8 cellular contexts compared by ENCODE assay signal in genomic region chrX:150692296-150692695, GRCh38. TPM values are rescaled to one million over a fixed set of nuclear protein-coding genes. Genes with fewer than 3 reads are reported as not detected.
DNase-seq lines count a peak whose midpoint lies in the region; ATAC-seq and TF ChIP-seq lines count a peak whose summit lies in the region.

No MANE protein-coding gene starts in this region.

- BruUV-seq in mammary epithelial cell (replicated peaks; lab: Mats Ljungman, UMichigan) = no TSS peak

- peak in 1 of 2 donors; percentile 1 for ATAC-seq in naive thymus-derived CD8-positive, alpha-beta T cell
- no peak for ATAC-seq in HG02798 (IDR thresholded peaks at IDR 0.05; ENCODE audit: poor library complexity, unreplicated experiment)

- peak overlapping the region; percentile 68 for H3K27ac ChIP-seq in CD4-positive, alpha-beta memory T cell (ENCODE audit: low read depth, low read length)
- peak overlapping the region; percentile 53 for H3K27ac ChIP-seq in mammary epithelial cell (ENCODE audit: insufficient read depth, low read depth, low read length)

- intact Hi-C loops in CD4-positive, alpha-beta memory T cell (cut with micrococcal nuclease) = loop anchor here (2.0 to 5.0 kb wide), 2 partner anchors 123 to 330 kb away; partner anchors contain the start of genes MAMLD1 and MTM1
- intact Hi-C loops in mammary epithelial cell (cut with micrococcal nuclease) (loop anchor here (10.0 kb wide), 1 partner anchor 117 kb away; no protein-coding TSS in a partner anchor), posterior vena cava (cut with DNase I) (loop anchor here in 1 of 2 donors (10.0 kb wide), 1 partner anchor 737 kb away; no protein-coding TSS in a partner anchor)

- WGBS in mammary epithelial cell (ENCODE audit: low coverage, missing lambda C conversion rate) = 70% methylated on average over 5 of the region's 5 CpGs

- H3K4me3 Mint-ChIP-seq in CD4-positive, alpha-beta memory T cell = peak overlapping the region; percentile 85 to 95 (median 90)
- H3K4me3 Mint-ChIP-seq in naive thymus-derived CD8-positive, alpha-beta T cell = peak overlapping the region; percentile 68 to 94 (median 88)

- H3K4me1 ChIP-seq in CD4-positive, alpha-beta memory T cell (ENCODE audit: insufficient read depth, low read length) = peaks cover 77% of the 10 kb centered on the region
- H3K4me1 ChIP-seq in mammary epithelial cell (ENCODE audit: insufficient read depth, low read length) = peaks cover 34% of the 10 kb centered on the region

- H3K36me3 Mint-ChIP-seq in CD4-positive, alpha-beta memory T cell = peaks cover 0 to 9% of the 10 kb centered on the region in 2 donors
- no peaks in the 10 kb centered on the region for H3K36me3 Mint-ChIP-seq in naive thymus-derived CD8-positive, alpha-beta T cell

- no peaks in the 10 kb centered on the region for H3K9me3 Mint-ChIP-seq in CD4-positive, alpha-beta memory T cell
- no peaks in the 10 kb centered on the region for H3K9me3 Mint-ChIP-seq in naive thymus-derived CD8-positive, alpha-beta T cell

- H2AFZ ChIP-seq in mammary epithelial cell (ENCODE audit: low read depth, low read length) = no peak overlapping the region

- peak overlapping the region; percentile 41 to 47 for H3K4me3 ChIP-seq in CD4-positive, alpha-beta memory T cell (ENCODE audit: low read length in 2 of 2)
- H3K4me3 ChIP-seq in NB4 (ENCODE audit: low read depth, low read length) (peak overlapping the region; percentile 74), mammary epithelial cell (replicated peaks in 1 of 3; ENCODE audit: insufficient read depth in 1 of 3, low read depth in 2 of 3, low read length in 3 of 3) (no peak overlapping the region)

- H3K27me3 ChIP-seq in CD4-positive, alpha-beta memory T cell (ENCODE audit: insufficient read depth, low read length) = no peaks in the 10 kb centered on the region
- no peaks in the 10 kb centered on the region for H3K27me3 ChIP-seq in mammary epithelial cell (ENCODE audit: insufficient read depth, low read length)

- no peaks in the 10 kb centered on the region for H3K9me3 ChIP-seq in CD4-positive, alpha-beta memory T cell (ENCODE audit: control insufficient read depth in 1 of 2, low read length in 2 of 2)
- H3K9me3 ChIP-seq in mammary epithelial cell (replicated peaks; ENCODE audit: insufficient read depth, low read length) = peaks cover 28% of the 10 kb centered on the region

- TF ChIP-seq POLR2A in NB4 (IDR thresholded peaks at IDR 0.05; ENCODE audit: extremely low read depth, insufficient read length) = no peak

- DNase-seq in CD4-positive, alpha-beta memory T cell = peak in 1 of 5 donors; percentile 17
- DNase-seq in NB4 (ENCODE audit: low read depth) (no peak), mammary epithelial cell (no peak), posterior vena cava (ENCODE audit: low spot score) (no peak), foreskin melanocyte (no peak), Ammon's horn (ENCODE audit: low spot score) (no peak)
- DNase-seq in naive thymus-derived CD8-positive, alpha-beta T cell = no peak

- H3K4me1 Mint-ChIP-seq in CD4-positive, alpha-beta memory T cell = peaks cover 40 to 78% (median 62%) of the 10 kb centered on the region in 4 donors
- H3K4me1 Mint-ChIP-seq in naive thymus-derived CD8-positive, alpha-beta T cell = peaks cover 21 to 76% (median 65%) of the 10 kb centered on the region in 4 donors

- H3K27ac Mint-ChIP-seq in CD4-positive, alpha-beta memory T cell = peak overlapping the region; percentile 90 to 99 (median 92)
- peak overlapping the region; percentile 84 to 96 (median 92) for H3K27ac Mint-ChIP-seq in naive thymus-derived CD8-positive, alpha-beta T cell

- H3K79me2 ChIP-seq in mammary epithelial cell (ENCODE audit: insufficient read depth, low read length) = peaks cover 22% of the 10 kb centered on the region

- H3K27me3 Mint-ChIP-seq in CD4-positive, alpha-beta memory T cell = no peaks in the 10 kb centered on the region
- no peaks in the 10 kb centered on the region for H3K27me3 Mint-ChIP-seq in naive thymus-derived CD8-positive, alpha-beta T cell

- no peak overlapping the region for H3K9ac ChIP-seq in mammary epithelial cell (ENCODE audit: insufficient read depth, low read length)

- H3K36me3 ChIP-seq in CD4-positive, alpha-beta memory T cell (ENCODE audit: insufficient read depth, low read length) = no peaks in the 10 kb centered on the region
- no peaks in the 10 kb centered on the region for H3K36me3 ChIP-seq in mammary epithelial cell (ENCODE audit: insufficient read depth, low read length)

- CTCF ChIA-PET in CD4-positive, alpha-beta memory T cell (lab: Charles Lee; ENCODE audit: partially characterized antibody) = interaction anchor here (1.2 to 3.5 kb wide), 7 partner anchors 8 to 752 kb away, joined by 3 to 27 read pairs (median 5); no protein-coding TSS in a partner anchor
- CTCF ChIA-PET in mammary epithelial cell (lab: Charles Lee; ENCODE audit: low non-redundant PET) = no interaction called here

- in situ Hi-C loops in mammary epithelial cell (cut with MboI; ENCODE audit: low sequenced_read_pairs in 2 of 2) = loop anchor here (25.0 kb wide), 1 partner anchor 730 kb away; no protein-coding TSS in a partner anchor

- POLR2A ChIA-PET in CD4-positive, alpha-beta memory T cell (lab: Charles Lee; ENCODE audit: partially characterized antibody) = interaction anchor here (0.7 to 4.0 kb wide), 18 partner anchors 8 to 1151 kb away, joined by 3 to 28 read pairs (median 6); partner anchors contain the start of genes EOLA1, MTM1 and VMA21
- POLR2A ChIA-PET in naive thymus-derived CD8-positive, alpha-beta T cell (lab: Charles Lee) = interaction anchor here (0.6 to 2.7 kb wide), 8 partner anchors 9 to 752 kb away, joined by 3 to 27 read pairs (median 8); no protein-coding TSS in a partner anchor

- no peaks in the 10 kb centered on the region for H4K20me1 ChIP-seq in mammary epithelial cell (ENCODE audit: insufficient read depth, low read length)

- no peak for TF ChIP-seq CTCF in NB4 (IDR thresholded peaks at IDR 0.05; ENCODE audit: low read depth, low read length)
- no peak for TF ChIP-seq CTCF in mammary epithelial cell (conservative IDR thresholded peaks at IDR 0.05 in 1 of 2, IDR thresholded peaks at IDR 0.05 in 1 of 2; ENCODE audit: extremely low read depth in 1 of 2, insufficient read depth in 1 of 2, low read depth in 1 of 2, low read length in 2 of 2)

- dilution Hi-C loops in mammary epithelial cell (cut with HindIII; ENCODE audit: low sequenced_read_pairs) = no loop called here

- H3K4me2 ChIP-seq in mammary epithelial cell (ENCODE audit: insufficient read depth, low read depth, low read length) = peak overlapping the region; percentile 44

RNA-seq across cellular contexts. Expression of gene MTMR1, which starts 0.9 kb away (rescaled TPM):
- 10 to 100 TPM; 31.5 to 37.6 TPM for total RNA-seq in CD4-positive, alpha-beta memory T cell
- 10 to 100 TPM; 15.1 to 27.6 TPM for polyA plus RNA-seq in CD4-positive, alpha-beta memory T cell
- 10 to 100 TPM; 17.5 to 26.3 TPM for total RNA-seq in mammary epithelial cell
- polyA plus RNA-seq in mammary epithelial cell = 15.2 TPM
- polyA minus RNA-seq in mammary epithelial cell = 10.4 TPM
- 10 to 100 TPM; 35.7 to 37.4 TPM for total RNA-seq in naive thymus-derived CD8-positive, alpha-beta T cell
- 10 to 100 TPM; 13.0 to 28.3 (median 21.7) TPM for polyA plus RNA-seq in naive thymus-derived CD8-positive, alpha-beta T cell
- 10 to 100 TPM; 15.6 to 18.1 TPM for total RNA-seq in posterior vena cava

Comparison
In these comparisons a context has a peak if more than half of its experiments do, and no peak if none do; other contexts are left out.
1. H3K4me3 ChIP-seq: peak in CD4-positive, alpha-beta memory T cell (2 of 2) and NB4 (single experiment); none in mammary epithelial cell (0 of 3).